Comparison of ENCODE assay signal across 25 cellular contexts in the genomic region with DNA sequence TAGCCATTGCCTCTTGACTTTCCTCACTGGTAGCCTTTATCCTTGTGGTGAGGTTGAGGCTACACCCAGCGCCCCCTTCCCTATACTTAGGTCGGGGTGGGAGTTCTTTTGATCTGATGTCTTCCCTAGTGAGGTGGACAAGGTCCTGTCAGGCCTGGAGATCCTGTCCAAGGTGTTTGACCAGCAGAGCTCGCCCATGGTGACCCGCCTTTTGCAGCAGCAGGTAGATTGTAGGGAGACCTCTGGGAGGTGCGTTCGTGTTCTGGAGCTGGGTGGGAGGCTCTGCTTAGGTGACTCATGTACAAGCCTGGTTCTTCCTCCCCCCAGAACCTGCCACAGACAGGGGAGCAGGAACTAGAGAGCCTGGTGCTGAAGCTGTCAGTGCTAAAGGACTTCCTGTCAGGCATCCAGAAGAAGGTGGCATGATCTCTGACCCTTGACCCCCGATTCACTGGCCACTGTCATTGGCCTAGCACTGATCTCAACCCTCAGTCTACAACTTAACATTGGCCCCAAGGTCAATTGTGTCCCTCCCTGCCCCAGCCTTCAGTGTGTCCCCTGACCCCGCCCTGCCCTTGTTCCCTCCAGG. TPM values are rescaled to one million over a fixed set of nuclear protein-coding genes. Genes with fewer than 3 reads are reported as not detected.
A peak's percentile ranks its signal among the peaks of the same experiment; 100 is the strongest.
DNase-seq lines count a peak whose midpoint lies in the region; FAIRE-seq and TF ChIP-seq lines count a peak whose summit lies in the region.
"Had no signal": no experiment of that assay in that cellular context is flagged by ENCODE, and none has a peak within 500 bp of the region (broad histone marks: within the 10 kb centered on the region; RNA-seq: fewer than 3 reads in every experiment).

No MANE protein-coding gene starts in this region.

- H3K4me2 ChIP-seq in osteoblast (ENCODE audit: insufficient read depth, low read length) (no peak overlapping the region), MM.1S (ENCODE audit: low read depth, low read length) (no peak overlapping the region)

- no peaks in the 10 kb centered on the region for H3K9me2 ChIP-seq in MM.1S (replicated peaks; ENCODE audit: insufficient read depth, low read length)

- H3K27me3 ChIP-seq in osteoblast (ENCODE audit: insufficient read depth, low read length) (no peaks in the 10 kb centered on the region), MM.1S (replicated peaks; ENCODE audit: insufficient read depth, low read length) (no peaks in the 10 kb centered on the region)
- H3K27me3 ChIP-seq: neutrophil, vagina had no signal

- DNase-seq in CD14-positive monocyte (ENCODE audit: low spot score), result peak; percentile 45
- peak; percentile 8 for DNase-seq in D341Med (ENCODE audit: low spot score)
- peak; percentile 39 for DNase-seq in ecto neural progenitor cell (ENCODE audit: low spot score)
- peak; percentile 53 for DNase-seq in osteoblast (ENCODE audit: insufficient read length, low spot score, missing footprints)
- no peak for DNase-seq in MM.1S
- DNase-seq in NAMALWA (ENCODE audit: low spot score), result no peak
- DNase-seq in kidney, result no peak
- DNase-seq: activated CD4-positive, alpha-beta T cell treated with anti-CD3 and anti-CD28 coated beads, Interleukin-2, amount 10 ng/mL, durations not matched to agents 24 days and 14 days; activated naive CD4-positive, alpha-beta T cell; activated T-cell treated with anti-CD3 and anti-CD28 coated beads for 4 hours; amygdala; Kasumi-1; kidney glomerular epithelial cell; NCI-H1048; NCI-H187 treated with DMSO at 0.1 percent for 48 hours had no signal

- no peak overlapping the region for H3K4me3 ChIP-seq in osteoblast (ENCODE audit: insufficient read depth, low read length)
- H3K4me3 ChIP-seq in MM.1S (ENCODE audit: low read length), result no peak overlapping the region
- no peak overlapping the region for H3K4me3 ChIP-seq in kidney (ENCODE audit: low read length in 2 of 2)
- H3K4me3 ChIP-seq: vagina had no signal

- intact Hi-C loops in CD14-positive monocyte (cut with micrococcal nuclease), result loop anchor here in 1 of 2 donors (5.0 to 10.0 kb wide), 2 partner anchors 47 to 125 kb away; partner anchors contain the start of genes LAMTOR1 and TOMT
- intact Hi-C loops in kidney (cut with DNase I), result no loop called here

- H3K27me3 Mint-ChIP-seq in CD14-positive monocyte (ENCODE audit: low read depth in 3 of 3), result peaks cover 0 to 2% (median 0%) of the 10 kb centered on the region in 3 donors
- H3K27me3 Mint-ChIP-seq: activated CD4-positive, alpha-beta T cell treated with anti-CD3 and anti-CD28 coated beads, Interleukin-2, amount 10 ng/mL, durations not matched to agents 24 days and 14 days; dendritic cell treated with granulocyte-macrophage colony-stimulating factor and Interleukin-4, amounts not matched to agents 40 ng/mL and 50 ng/mL, for 4 days had no signal

- H3K4me1 ChIP-seq in osteoblast (ENCODE audit: insufficient read depth, low read length) (peaks cover 13% of the 10 kb centered on the region), MM.1S (ENCODE audit: low read length) (no peaks in the 10 kb centered on the region), kidney (ENCODE audit: control insufficient read depth in 1 of 2, insufficient read depth in 1 of 2, low read depth in 1 of 2, low read length in 2 of 2) (peaks cover 5 to 13% of the 10 kb centered on the region in 2 donors)

- H4K20me1 ChIP-seq in osteoblast (ENCODE audit: insufficient read depth, low read length), result peaks cover 78% of the 10 kb centered on the region
- H4K20me1 ChIP-seq in MM.1S (ENCODE audit: insufficient read depth, low read length), result no peaks in the 10 kb centered on the region

- H3F3A ChIP-seq in MM.1S (ENCODE audit: insufficient read depth, low read length), result 0 out of 2 replicates have a peak, but pooled peaks cover under 1% of the 10 kb centered on the region

- no peak for FAIRE-seq in kidney (lab: Jason Lieb, UNC)
- FAIRE-seq: endothelial cell of umbilical vein, H54 had no signal

- peak overlapping the region in 3 of 7 donors; percentile 1 to 45 (median 11) for H3K27ac Mint-ChIP-seq in CD14-positive monocyte
- H3K27ac Mint-ChIP-seq: activated CD4-positive, alpha-beta T cell treated with anti-CD3 and anti-CD28 coated beads, Interleukin-2, amount 10 ng/mL, durations not matched to agents 24 days and 14 days; dendritic cell treated with granulocyte-macrophage colony-stimulating factor and Interleukin-4, amounts not matched to agents 40 ng/mL and 50 ng/mL, for 4 days; T-helper 2 cell treated with Interferon-gamma antibody and Interleukin-4, amounts not matched to agents 5 μg/mL and 100 μg/mL, for 36 hours had no signal

- no peak for TF ChIP-seq CTCF in CD14-positive monocyte (IDR thresholded peaks at IDR 0.05)
- no peak for TF ChIP-seq CTCF in osteoblast (IDR thresholded peaks at IDR 0.05; ENCODE audit: extremely low read depth, low read depth, low read length)
- no peak for TF ChIP-seq CTCF in MM.1S (IDR thresholded peaks at IDR 0.05; ENCODE audit: low read length)
- TF ChIP-seq CTCF in kidney (IDR thresholded peaks at IDR 0.05; ENCODE audit: borderline replicate concordance, extremely low read depth, insufficient read depth), result no peak

- no peak overlapping the region for H3K27ac ChIP-seq in osteoblast (ENCODE audit: low read depth, low read length)
- no peak overlapping the region for H3K27ac ChIP-seq in MM.1S (ENCODE audit: low read length)
- H3K27ac ChIP-seq in kidney (ENCODE audit: low read depth in 2 of 2, low read length in 2 of 2), result no peak overlapping the region
- H3K27ac ChIP-seq: C4-2B, neutrophil, vagina had no signal

- H3K36me3 ChIP-seq in osteoblast (ENCODE audit: insufficient read depth, low read length) (peaks cover 72% of the 10 kb centered on the region), MM.1S (replicated peaks; ENCODE audit: insufficient read depth, low read length) (no peaks in the 10 kb centered on the region), kidney (ENCODE audit: control insufficient read depth in 1 of 2, insufficient read depth in 2 of 2, low read length in 2 of 2) (peaks cover 44 to 60% of the 10 kb centered on the region in 2 donors)

- no peak overlapping the region for H2AFZ ChIP-seq in osteoblast (ENCODE audit: low read length)
- no peak overlapping the region for H2AFZ ChIP-seq in MM.1S (ENCODE audit: low read length)

- H3K36me3 Mint-ChIP-seq in CD14-positive monocyte, result peaks cover 72 to 84% of the 10 kb centered on the region in 2 donors

- peaks cover 44% of the 10 kb centered on the region for H3K4me1 Mint-ChIP-seq in CD14-positive monocyte

- H3K9ac ChIP-seq in MM.1S (ENCODE audit: low read length), result no peak overlapping the region
- H3K9ac ChIP-seq in kidney (ENCODE audit: low read length in 2 of 2), result no peak overlapping the region

- H3K9me3 Mint-ChIP-seq in CD14-positive monocyte, result no peaks in the 10 kb centered on the region
- H3K9me3 Mint-ChIP-seq: activated CD4-positive, alpha-beta T cell treated with anti-CD3 and anti-CD28 coated beads, Interleukin-2, amount 10 ng/mL, durations not matched to agents 24 days and 14 days; dendritic cell treated with granulocyte-macrophage colony-stimulating factor and Interleukin-4, amounts not matched to agents 40 ng/mL and 50 ng/mL, for 4 days; T-helper 2 cell treated with Interferon-gamma antibody and Interleukin-4, amounts not matched to agents 5 μg/mL and 100 μg/mL, for 36 hours had no signal

- H3K4me3 Mint-ChIP-seq in CD14-positive monocyte, result no peak overlapping the region
- H3K4me3 Mint-ChIP-seq: activated CD4-positive, alpha-beta T cell treated with anti-CD3 and anti-CD28 coated beads, Interleukin-2, amount 10 ng/mL, durations not matched to agents 24 days and 14 days; dendritic cell treated with granulocyte-macrophage colony-stimulating factor and Interleukin-4, amounts not matched to agents 40 ng/mL and 50 ng/mL, for 4 days; T-helper 2 cell treated with Interferon-gamma antibody and Interleukin-4, amounts not matched to agents 5 μg/mL and 100 μg/mL, for 36 hours had no signal

- H3K9me3 ChIP-seq in osteoblast (ENCODE audit: low read depth, low read length) (no peaks in the 10 kb centered on the region), MM.1S (replicated peaks; ENCODE audit: insufficient read depth, low read length) (no peaks in the 10 kb centered on the region), kidney (ENCODE audit: control insufficient read depth in 1 of 2, low read length in 2 of 2) (no peaks in the 10 kb centered on the region)
- H3K9me3 ChIP-seq: vagina had no signal

- H3K79me2 ChIP-seq in osteoblast (ENCODE audit: insufficient read depth, low read length) (peaks cover 50% of the 10 kb centered on the region), MM.1S (ENCODE audit: low read length) (peaks cover 23% of the 10 kb centered on the region)

RNA-seq across cellular contexts. Expression of gene INPPL1, which starts 4.9 kb away (rescaled TPM):
- polyA plus RNA-seq in CD14-positive monocyte (10 to 100 TPM; 11.8 to 12.6 TPM), kidney (ENCODE audit: insufficient read depth, low read depth, low replicate concordance) (39.9 TPM)
- total RNA-seq in osteoblast (86.5 and 92.2 TPM in 2 replicates), kidney (120 TPM)

RNA-seq across cellular contexts. Expression of gene FOLR2, which starts 12.8 kb away (rescaled TPM):
- polyA plus RNA-seq in CD14-positive monocyte (10 to 100 TPM; 62.6 to 63.8 TPM), kidney (ENCODE audit: insufficient read depth, low read depth, low replicate concordance) (16.8 TPM)
- total RNA-seq in osteoblast (not detected in 2 replicates), kidney (31.9 TPM)
- total RNA-seq: activated CD4-positive, alpha-beta T cell treated with anti-CD3 and anti-CD28 coated beads, Interleukin-2, amount 10 ng/mL, durations not matched to agents 24 days and 14 days; endothelial cell of umbilical vein; glomerular endothelial cell had no signal
- polyA plus RNA-seq: endothelial cell of umbilical vein had no signal

RNA-seq across cellular contexts. Expression of gene PHOX2A, which starts 14.5 kb away (rescaled TPM):
- polyA plus RNA-seq in CD14-positive monocyte, result not detected
- total RNA-seq in osteoblast, result not detected in 2 replicates
- total RNA-seq in kidney, result not detected
- polyA plus RNA-seq in kidney (ENCODE audit: insufficient read depth, low read depth, low replicate concordance), result not detected
- total RNA-seq: activated CD4-positive, alpha-beta T cell treated with anti-CD3 and anti-CD28 coated beads, Interleukin-2, amount 10 ng/mL, durations not matched to agents 24 days and 14 days; cardiac septum; endothelial cell of umbilical vein; glomerular endothelial cell; skeletal muscle tissue had no signal
- polyA plus RNA-seq: endothelial cell of umbilical vein had no signal

RNA-seq across cellular contexts. Expression of gene FOLR1, which starts 37.5 kb away (rescaled TPM):
- not detected for polyA plus RNA-seq in CD14-positive monocyte
- under 0.01 and 0.36 TPM in 2 replicates for total RNA-seq in osteoblast
- 41.2 TPM for total RNA-seq in kidney
- 297 TPM for polyA plus RNA-seq in kidney (ENCODE audit: insufficient read depth, low read depth, low replicate concordance)
- total RNA-seq: activated CD4-positive, alpha-beta T cell treated with anti-CD3 and anti-CD28 coated beads, Interleukin-2, amount 10 ng/mL, durations not matched to agents 24 days and 14 days; endothelial cell of umbilical vein; glomerular endothelial cell; vagina had no signal
- polyA plus RNA-seq: endothelial cell of umbilical vein had no signal

Comparison
In these comparisons a context has a peak if more than half of its experiments do, and no peak if none do; other contexts are left out.
1. DNase-seq: peak in CD14-positive monocyte (single experiment), D341Med (single experiment), ecto neural progenitor cell (single experiment) and osteoblast (single experiment); none in MM.1S (single experiment), NAMALWA (single experiment) and kidney (single experiment).
2. RNA of gene FOLR2, which starts 12.8 kb away (total RNA-seq): 31.9 TPM in kidney (single experiment); not detected in osteoblast; every median in the first group is over 10 times any median in the second.